17 cellular contexts compared by ENCODE assay signal in the genomic region with DNA sequence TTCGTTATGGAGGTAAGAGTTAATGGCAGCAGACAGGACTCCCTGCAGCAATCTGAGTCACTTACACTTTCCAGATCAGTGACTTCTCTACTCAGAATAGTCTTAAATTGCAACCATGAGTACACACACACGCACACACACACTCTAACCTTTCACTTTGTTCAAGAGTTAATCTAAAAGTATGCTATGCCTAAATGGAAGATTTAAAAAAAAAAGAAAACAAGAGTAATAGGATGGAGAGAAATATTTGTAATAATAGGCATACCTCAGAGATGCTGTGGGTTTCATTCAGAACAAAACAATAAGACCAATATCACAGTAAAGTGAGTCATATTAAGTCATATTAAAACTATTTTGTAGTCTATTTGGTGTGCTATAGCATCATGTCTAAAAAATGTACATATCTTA.
DNase-seq lines count a peak whose midpoint lies in the region; ATAC-seq and TF ChIP-seq lines count a peak whose summit lies in the region.
"Had no signal": no experiment of that assay in that cellular context is flagged by ENCODE, and none has a peak within 500 bp of the region (broad histone marks: within the 10 kb centered on the region; RNA-seq: fewer than 3 reads in every experiment).

No MANE protein-coding gene starts in this region.

- H3K9ac ChIP-seq in mammary epithelial cell (ENCODE audit: insufficient read depth, low read length) = no peak overlapping the region

- H3K4me2 ChIP-seq in mammary epithelial cell (ENCODE audit: insufficient read depth, low read depth, low read length) = peak overlapping the region; percentile 64

- no peaks in the 10 kb centered on the region for H3K27me3 ChIP-seq in mammary epithelial cell (ENCODE audit: insufficient read depth, low read length)

- H3K4me3 Mint-ChIP-seq in immature natural killer cell = no peak overlapping the region
- H3K4me3 Mint-ChIP-seq: activated naive CD8-positive, alpha-beta T cell had no signal

- H2AFZ ChIP-seq in mammary epithelial cell (ENCODE audit: low read depth, low read length) = no peak overlapping the region

- no peak for TF ChIP-seq CTCF in AG10803 (conservative IDR thresholded peaks at IDR 0.05; ENCODE audit: low read length)
- TF ChIP-seq CTCF in mammary epithelial cell (conservative IDR thresholded peaks at IDR 0.05 in 1 of 2, IDR thresholded peaks at IDR 0.05 in 1 of 2; ENCODE audit: extremely low read depth in 1 of 2, insufficient read depth in 1 of 2, low read depth in 1 of 2, low read length in 2 of 2) = no peak

- CTCF ChIA-PET in mammary epithelial cell (lab: Charles Lee; ENCODE audit: low non-redundant PET) = no interaction called here

- H3K27ac Mint-ChIP-seq in immature natural killer cell = no peak overlapping the region
- H3K27ac Mint-ChIP-seq: activated naive CD8-positive, alpha-beta T cell had no signal

- intact Hi-C loops in mammary epithelial cell (cut with micrococcal nuclease) = no loop called here

- H3K9me3 ChIP-seq in mammary epithelial cell (replicated peaks; ENCODE audit: insufficient read depth, low read length) = peaks cover 3% of the 10 kb centered on the region
- H3K9me3 ChIP-seq: HAP-1 had no signal

- no peak overlapping the region for H3K4me3 ChIP-seq in AG10803 (ENCODE audit: low read length)
- peak overlapping the region in 2 of 3 experiments; percentile 18 to 20 for H3K4me3 ChIP-seq in mammary epithelial cell (replicated peaks in 1 of 3; ENCODE audit: insufficient read depth in 1 of 3, low read depth in 2 of 3, low read length in 3 of 3)
- H3K4me3 ChIP-seq: HAP-1, skin epidermis had no signal

- in situ Hi-C loops in mammary epithelial cell (cut with MboI; ENCODE audit: low sequenced_read_pairs in 2 of 2) = no loop called here

- no peaks in the 10 kb centered on the region for H3K36me3 Mint-ChIP-seq in immature natural killer cell
- H3K36me3 Mint-ChIP-seq: activated naive CD8-positive, alpha-beta T cell had no signal

- 0% methylated on average over 2 of the region's 2 CpGs for WGBS in mammary epithelial cell (ENCODE audit: low coverage, missing lambda C conversion rate)

- H3K27me3 Mint-ChIP-seq in immature natural killer cell (ENCODE audit: low read depth in 3 of 3) = no peaks in the 10 kb centered on the region
- H3K27me3 Mint-ChIP-seq: activated naive CD8-positive, alpha-beta T cell had no signal

- no peak for ATAC-seq in HG03354 (IDR thresholded peaks at IDR 0.05; ENCODE audit: poor library complexity, severe bottlenecking, unreplicated experiment)
- ATAC-seq: stimulated activated naive CD8-positive, alpha-beta T cell treated with anti-CD3 and anti-CD28 coated beads, Interleukin-15, Interleukin-2, amounts not matched to agents 100 U/mL and 50 U/mL, for 24 hours had no signal

- H4K20me1 ChIP-seq in mammary epithelial cell (ENCODE audit: insufficient read depth, low read length) = no peaks in the 10 kb centered on the region

- dilution Hi-C loops in mammary epithelial cell (cut with HindIII; ENCODE audit: low sequenced_read_pairs) = no loop called here

- no TSS peak for BruUV-seq in mammary epithelial cell (replicated peaks; lab: Mats Ljungman, UMichigan)

- peaks cover 4 to 20% (median 16%) of the 10 kb centered on the region in 6 donors for H3K9me3 Mint-ChIP-seq in immature natural killer cell

- peaks cover 12% of the 10 kb centered on the region for H3K4me1 ChIP-seq in mammary epithelial cell (ENCODE audit: insufficient read depth, low read length)
- H3K4me1 ChIP-seq: HAP-1 had no signal

- DNase-seq in AG10803 (ENCODE audit: low read depth) (peak; percentile 21), NCI-H226 (peak; percentile 32), mammary epithelial cell (peak; percentile 79), iris pigment epithelial cell (ENCODE audit: low read depth) (peak; percentile 64), NCI-H510A treated with DMSO at 0.1 percent for 48 hours (lab: John Stamatoyannopoulos, UW) (no peak), SKM-1 treated with dmso at 0.1 percent for 144 hours (lab: John Stamatoyannopoulos, UW; ENCODE audit: unreplicated experiment) (no peak), immature natural killer cell (no peak)
- DNase-seq: AML-193; KG1; NCI-H1436; NCI-H446 treated with DMSO at 0.1 percent for 48 hours; stimulated activated naive CD8-positive, alpha-beta T cell treated with anti-CD3 and anti-CD28 coated beads, Interleukin-15, Interleukin-2, amounts not matched to agents 100 U/mL and 50 U/mL, for 24 hours; T-helper 2 cell had no signal

- no peaks in the 10 kb centered on the region for H3K4me1 Mint-ChIP-seq in immature natural killer cell

- no peaks in the 10 kb centered on the region for H3K79me2 ChIP-seq in mammary epithelial cell (ENCODE audit: insufficient read depth, low read length)

- H3K27ac ChIP-seq in mammary epithelial cell (ENCODE audit: insufficient read depth, low read depth, low read length) = peak overlapping the region; percentile 57
- H3K27ac ChIP-seq: skin epidermis had no signal

- no peaks in the 10 kb centered on the region for H3K36me3 ChIP-seq in mammary epithelial cell (ENCODE audit: insufficient read depth, low read length)
- H3K36me3 ChIP-seq: HAP-1 had no signal

Comparison
In these comparisons a context has a peak if more than half of its experiments do, and no peak if none do; other contexts are left out.
1. DNase-seq: peak in AG10803 (single experiment), NCI-H226 (single experiment), mammary epithelial cell (single experiment) and iris pigment epithelial cell (single experiment); none in NCI-H510A treated with DMSO at 0.1 percent for 48 hours (single experiment), SKM-1 treated with dmso at 0.1 percent for 144 hours (single experiment) and immature natural killer cell (0 of 3).